1 cellular context compared by ENCODE assay signal in genomic region chr6:158559895-158560786, GRCh38.
TF ChIP-seq lines count a peak whose summit lies in the region.

TMEM181 (plus strand) TSS chr6:158560091; CDS start chr6:158560225, 134 bp downstream.

TF ChIP-seq in K562, 482 proteins besides CTCF, POLR2A, EP300 and RAD21 (continued from another document and continues in another):
- no peak for TF ChIP-seq ZNF197 (CRISPR knock-in tag; IDR thresholded peaks at IDR 0.05; ENCODE audit: low read depth)
- no peak for TF ChIP-seq ZNF175 (CRISPR knock-in tag; IDR thresholded peaks at IDR 0.05; ENCODE audit: low read depth)
- TF ChIP-seq ARID4B (CRISPR knock-in tag; IDR thresholded peaks at IDR 0.05), result peak; percentile 84
- peak; percentile 57; the same call in 1 of the 2 replicates for TF ChIP-seq POLR2AphosphoS5 (IDR thresholded peaks at IDR 0.05; ENCODE audit: control insufficient read depth, insufficient read depth, low read depth, low read length)
- TF ChIP-seq SPI1 (IDR thresholded peaks at IDR 0.05; ENCODE audit: borderline replicate concordance, low read depth, low read length), result no peak
- TF ChIP-seq SRSF1 (IDR thresholded peaks at IDR 0.05; ENCODE audit: low read depth, low read length), result no peak
- no peak for TF ChIP-seq CEBPB (tag; IDR thresholded peaks at IDR 0.05)
- TF ChIP-seq RHOXF2B (CRISPR knock-in tag; conservative IDR thresholded peaks at IDR 0.05), result no peak
- no peak for TF ChIP-seq SMAD2 (IDR thresholded peaks at IDR 0.05; ENCODE audit: low read depth, low read length)
- peak; percentile 46 for TF ChIP-seq ERF (CRISPR knock-in tag; IDR thresholded peaks at IDR 0.05)
- peak; percentile 66 for TF ChIP-seq POU5F1 (IDR thresholded peaks at IDR 0.05; ENCODE audit: borderline replicate concordance, low read depth, low read length, partially characterized antibody)
- TF ChIP-seq NR3C1 (CRISPR knock-in tag; IDR thresholded peaks at IDR 0.05), result 0 out of 2 replicates have a peak, but pooled peaks have one; percentile 47
- TF ChIP-seq CREB5 (CRISPR knock-in tag; IDR thresholded peaks at IDR 0.05), result no peak
- TF ChIP-seq MCM2 (IDR thresholded peaks at IDR 0.05; ENCODE audit: low read depth), result no peak
- no peak for TF ChIP-seq ZNF174 (CRISPR knock-in tag; IDR thresholded peaks at IDR 0.05)
- TF ChIP-seq FUS (optimal IDR thresholded peaks at IDR 0.05; ENCODE audit: low read depth, low read length), result no peak
- TF ChIP-seq ZNF143 (CRISPR knock-in tag; IDR thresholded peaks at IDR 0.05), result no peak
- TF ChIP-seq E2F6 (IDR thresholded peaks at IDR 0.05; ENCODE audit: borderline replicate concordance in 1 of 2, extremely low read depth in 1 of 2, insufficient read depth in 1 of 2, insufficient read length in 1 of 2, low read depth in 1 of 2, low read length in 1 of 2, poor library complexity in 1 of 2, severe bottlenecking in 1 of 2), result peak; percentile 79 to 88
- no peak for TF ChIP-seq SREBF2 (CRISPR knock-in tag; IDR thresholded peaks at IDR 0.05)
- peak; percentile 70; the same call in 1 of the 2 replicates for TF ChIP-seq ESRRA (IDR thresholded peaks at IDR 0.05; ENCODE audit: borderline replicate concordance, low read depth)
- TF ChIP-seq KLF10 (CRISPR knock-in tag; IDR thresholded peaks at IDR 0.05), result no peak
- TF ChIP-seq ARHGAP35 (IDR thresholded peaks at IDR 0.05; ENCODE audit: partially characterized antibody), result no peak
- no peak for TF ChIP-seq NFE2L1 (tag; IDR thresholded peaks at IDR 0.05; ENCODE audit: borderline replicate concordance, low read depth)
- no peak for TF ChIP-seq NCOA1 (IDR thresholded peaks at IDR 0.05; ENCODE audit: low read depth)
- TF ChIP-seq ADNP (tag; IDR thresholded peaks at IDR 0.05), result no peak
- TF ChIP-seq SRSF7 (optimal IDR thresholded peaks at IDR 0.05; ENCODE audit: low read depth, low read length), result no peak
- no peak for TF ChIP-seq ZC3H8 (IDR thresholded peaks at IDR 0.05)
- peak; percentile 97 for TF ChIP-seq PHF8 (IDR thresholded peaks at IDR 0.05; ENCODE audit: borderline replicate concordance, low read length)
- TF ChIP-seq MXI1 (IDR thresholded peaks at IDR 0.05; ENCODE audit: low read depth, low read length), result no peak
- peak; percentile 95 for TF ChIP-seq RBFOX2 (IDR thresholded peaks at IDR 0.05; ENCODE audit: low read depth, low read length)
- TF ChIP-seq L3MBTL2 (IDR thresholded peaks at IDR 0.05), result peak; percentile 82
- no peak for TF ChIP-seq ZNF184 (CRISPR knock-in tag; IDR thresholded peaks at IDR 0.05)
- TF ChIP-seq ZNF224 (CRISPR knock-in tag; IDR thresholded peaks at IDR 0.05), result 0 out of 2 replicates have a peak, but pooled peaks have one; percentile 17
- no peak for TF ChIP-seq STAT5B (CRISPR knock-in tag; IDR thresholded peaks at IDR 0.05)
- no peak for TF ChIP-seq MAFG (tag; conservative IDR thresholded peaks at IDR 0.05)
- TF ChIP-seq CTCFL (IDR thresholded peaks at IDR 0.05; ENCODE audit: borderline replicate concordance, insufficient read depth, low read depth, low read length, poor library complexity, severe bottlenecking), result peak; percentile 31
- no peak for TF ChIP-seq TSHZ1 (CRISPR knock-in tag; IDR thresholded peaks at IDR 0.05)
- TF ChIP-seq SAP30 (IDR thresholded peaks at IDR 0.05; ENCODE audit: borderline replicate concordance, insufficient read depth, low read depth, low read length, poor library complexity, severe bottlenecking), result peak; percentile 67
- TF ChIP-seq ZNF274 (IDR thresholded peaks at IDR 0.05; ENCODE audit: borderline replicate concordance, low read depth, low read length), result no peak
- no peak for TF ChIP-seq CLOCK (CRISPR knock-in tag; IDR thresholded peaks at IDR 0.05; ENCODE audit: borderline replicate concordance)
- no peak for TF ChIP-seq ZNF140 (CRISPR knock-in tag; IDR thresholded peaks at IDR 0.05)
- peak; percentile 90 for TF ChIP-seq FIP1L1 (IDR thresholded peaks at IDR 0.05; ENCODE audit: low read depth, low read length, poor library complexity, severe bottlenecking)
- no peak for TF ChIP-seq ZNF507 (tag; conservative IDR thresholded peaks at IDR 0.05)
- no peak for TF ChIP-seq HINFP (tag; conservative IDR thresholded peaks at IDR 0.05; ENCODE audit: low read depth)
- no peak for TF ChIP-seq MCM3 (IDR thresholded peaks at IDR 0.05)
- peak; percentile 95 for TF ChIP-seq RB1 (IDR thresholded peaks at IDR 0.05; ENCODE audit: low read depth)
- TF ChIP-seq HES1 (IDR thresholded peaks at IDR 0.05; ENCODE audit: low read depth), result no peak
- no peak for TF ChIP-seq ZBTB26 (CRISPR knock-in tag; IDR thresholded peaks at IDR 0.05)
- TF ChIP-seq RBBP5 (IDR thresholded peaks at IDR 0.05; ENCODE audit: borderline replicate concordance, insufficient read depth, low read length, poor library complexity, severe bottlenecking), result peak; percentile 98
- TF ChIP-seq RBM39 (optimal IDR thresholded peaks at IDR 0.05; ENCODE audit: low read depth, low read length), result no peak
